ENCODE assay signal across 8 cellular contexts in the genomic region with DNA sequence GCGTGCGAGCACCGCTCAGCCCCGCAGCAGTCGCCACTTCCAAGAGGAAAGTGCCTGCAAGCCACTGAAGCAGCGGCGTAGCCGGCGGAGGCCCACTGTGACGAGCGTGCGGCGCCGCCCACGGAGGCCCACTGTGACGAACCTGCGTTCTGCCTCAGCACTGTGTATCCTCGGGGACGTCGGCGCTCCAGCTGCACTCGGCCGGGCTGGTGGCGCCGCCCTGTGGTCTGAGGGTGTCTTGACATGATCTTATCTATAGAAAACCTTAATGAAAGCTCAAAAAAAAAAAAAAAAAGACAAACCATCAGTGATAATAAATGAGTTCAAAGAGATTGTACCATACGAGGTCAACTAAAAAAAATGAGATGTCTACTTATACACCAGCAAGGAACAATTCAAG. TPM values are rescaled to one million over a fixed set of nuclear protein-coding genes. Genes with fewer than 3 reads are reported as not detected.
DNase-seq lines count a peak whose midpoint lies in the region; ATAC-seq and TF ChIP-seq lines count a peak whose summit lies in the region.
"Not testable (repeated sequence)": the region's sequence is repeated elsewhere in the genome, so short reads cannot be mapped to it uniquely, and the experiment has no call there.

A gene (minus strand): TSS at position 166 of the 400 bp plus-strand sequence. CDS start 192 bp downstream, outside the sequence.

- ATAC-seq in GM18505 (IDR thresholded peaks at IDR 0.05; ENCODE audit: unreplicated experiment) (peak; percentile 98), HG02678 (IDR thresholded peaks at IDR 0.05; ENCODE audit: unreplicated experiment) (peak; percentile 99), aorta (ENCODE audit: low FRiP score) (peak; percentile 99)

- not testable (repeated sequence) for H3K27me3 ChIP-seq in MM.1S (replicated peaks; ENCODE audit: insufficient read depth, low read length); smooth muscle cell (ENCODE audit: low read depth); aorta (ENCODE audit: control insufficient read depth in 1 of 2, insufficient read depth in 2 of 2, low read length in 1 of 2)

- H3K27ac ChIP-seq in MM.1S (ENCODE audit: low read length); smooth muscle cell (ENCODE audit: low read depth): not testable (repeated sequence)
- H3K27ac ChIP-seq in aorta (ENCODE audit: low read depth in 1 of 2, low read length in 2 of 2) = peak within 1 kb of the TSS in 1 of 2 donors; percentile 28

- not testable (repeated sequence) for H3K4me2 ChIP-seq in MM.1S (ENCODE audit: low read depth, low read length)
- peak within 1 kb of the TSS; percentile 74 for H3K4me2 ChIP-seq in smooth muscle cell

- H3F3A ChIP-seq in MM.1S (ENCODE audit: insufficient read depth, low read length); smooth muscle cell (ENCODE audit: low read depth): not testable (repeated sequence)

- not testable (repeated sequence) for H3K4me3 ChIP-seq in MM.1S (ENCODE audit: low read length)
- peak within 1 kb of the TSS; percentile 42 for H3K4me3 ChIP-seq in smooth muscle cell
- H3K4me3 ChIP-seq in aorta (ENCODE audit: low read length in 2 of 2) = peak within 1 kb of the TSS in 1 of 2 donors; percentile 36

- TF ChIP-seq POLR2A in GM18505 (IDR thresholded peaks at IDR 0.05; ENCODE audit: borderline replicate concordance, extremely low read depth, insufficient read depth, insufficient read length) = not testable (repeated sequence)

- H3K9ac ChIP-seq in MM.1S (ENCODE audit: low read length); smooth muscle cell (ENCODE audit: low read depth): not testable (repeated sequence)

- not testable (repeated sequence) for H3K9me3 ChIP-seq in MM.1S (replicated peaks; ENCODE audit: insufficient read depth, low read length); smooth muscle cell (replicated peaks; ENCODE audit: low read depth); aorta (ENCODE audit: control insufficient read depth, low read length)

- H3K79me2 ChIP-seq in MM.1S (ENCODE audit: low read length); smooth muscle cell (ENCODE audit: low read depth): not testable (repeated sequence)

- under 1% methylated on average over 20 of the region's 26 CpGs for WGBS in smooth muscle cell (ENCODE audit: low lambda C conversion rate)
- 0 to 1% methylated on average over 12 to 17 of the region's 26 CpGs for WGBS in aorta, 2 donors

- H4K20me1 ChIP-seq in MM.1S (ENCODE audit: insufficient read depth, low read length); smooth muscle cell (ENCODE audit: low read depth): not testable (repeated sequence)

- H3K36me3 ChIP-seq in MM.1S (replicated peaks; ENCODE audit: insufficient read depth, low read length); smooth muscle cell (ENCODE audit: low read depth); aorta (ENCODE audit: control insufficient read depth in 1 of 2, insufficient read depth in 2 of 2, low read length in 1 of 2): not testable (repeated sequence)

- H3K4me1 ChIP-seq in MM.1S (ENCODE audit: low read length); smooth muscle cell (ENCODE audit: low read depth); aorta (ENCODE audit: control insufficient read depth in 1 of 2, insufficient read depth in 2 of 2, low read length in 2 of 2): not testable (repeated sequence)

- H2AFZ ChIP-seq in MM.1S (ENCODE audit: low read length); smooth muscle cell (ENCODE audit: low read depth): not testable (repeated sequence)

- DNase-seq in MM.1S = peak; percentile 74
- peak; percentile 52 for DNase-seq in activated CD8-positive, alpha-beta memory T cell treated with anti-CD3 and anti-CD28 coated beads, Interleukin-2, amount 50 U/mL, for 24 hours (ENCODE audit: extremely low read depth)
- peak; percentile 86 for DNase-seq in ecto neural progenitor cell (ENCODE audit: low spot score)
- peak; percentile 96 for DNase-seq in left kidney (ENCODE audit: low read depth, low spot score)
- DNase-seq in smooth muscle cell (lab: John Stamatoyannopoulos, UW; ENCODE audit: unreplicated experiment) = not testable (repeated sequence)
- peak; percentile 93 to 96 for DNase-seq in aorta

- intact Hi-C loops in aorta (cut with DNase I) = loop anchor here in 1 of 2 donors (5.0 kb wide), 2 partner anchors 156 to 311 kb away; a partner anchor contains a TSS

- not testable (repeated sequence) for H3K9me2 ChIP-seq in MM.1S (replicated peaks; ENCODE audit: insufficient read depth, low read length)

- TF ChIP-seq CTCF in MM.1S (IDR thresholded peaks at IDR 0.05; ENCODE audit: low read length) (peak; percentile 33), smooth muscle cell (IDR thresholded peaks at IDR 0.05; ENCODE audit: borderline replicate concordance, insufficient read depth, poor library complexity, severe bottlenecking) (peak; percentile 59)

RNA-seq across cellular contexts. Expression of the gene that starts here (rescaled TPM):
- 10.2 and 13.1 TPM in 2 replicates for total RNA-seq in smooth muscle cell
- polyA plus RNA-seq in smooth muscle cell = 1.1 and 1.3 TPM in 2 replicates
- total RNA-seq in aorta = 10 to 100 TPM; 36.2 to 51.7 TPM
- polyA plus RNA-seq in aorta = 1 to 10 TPM; 1.3 to 2.9 TPM
